16 cellular contexts compared by ENCODE assay signal in genomic region chr22:27412866-27413445, GRCh38.
"Had no signal": no experiment of that assay in that cellular context is flagged by ENCODE, and none has a peak within 500 bp of the region (broad histone marks: within the 10 kb centered on the region; RNA-seq: fewer than 3 reads in every experiment).

No MANE protein-coding gene starts in this region.

- H3K4me3 Mint-ChIP-seq: activated naive CD8-positive, alpha-beta T cell treated with anti-CD3 and anti-CD28 coated beads for 36 hours; activated T-helper 1 cell treated with anti-CD3 and anti-CD28 coated beads, Interleukin-12 subunit alpha, Interleukin-12 subunit beta, Interleukin-2, Interleukin-4 antibody, amounts not matched to agents 30 ng/mL and 10 ng/mL and 1 ng/mL, durations not matched to agents 14 hours and 24 hours and 36 hours; stimulated activated effector memory CD8-positive, alpha-beta T cell treated with anti-CD3 and anti-CD28 coated beads, Interleukin-12 subunit alpha, Interleukin-12 subunit beta, amount 100 ng/mL, for 72 hours; type B pancreatic cell had no signal

- DNase-seq: activated CD4-positive, alpha-beta T cell treated with anti-CD3 and anti-CD28 coated beads for 1 hour; activated naive CD4-positive, alpha-beta T cell; activated naive CD8-positive, alpha-beta T cell treated with anti-CD3 and anti-CD28 coated beads for 36 hours; amygdala; caudate nucleus; heart left ventricle; left lung; stimulated activated CD4-positive, alpha-beta T cell treated with anti-CD3 and anti-CD28 coated beads, Interleukin-4, amount 100 ng/mL, for 24 hours; testis; WERI-Rb-1 had no signal

- H3K27ac Mint-ChIP-seq: activated naive CD8-positive, alpha-beta T cell treated with anti-CD3 and anti-CD28 coated beads for 36 hours; activated T-helper 1 cell treated with anti-CD3 and anti-CD28 coated beads, Interleukin-12 subunit alpha, Interleukin-12 subunit beta, Interleukin-2, Interleukin-4 antibody, amounts not matched to agents 30 ng/mL and 10 ng/mL and 1 ng/mL, durations not matched to agents 14 hours and 24 hours and 36 hours; stimulated activated effector memory CD8-positive, alpha-beta T cell treated with anti-CD3 and anti-CD28 coated beads, Interleukin-12 subunit alpha, Interleukin-12 subunit beta, amount 100 ng/mL, for 72 hours; type B pancreatic cell had no signal

- H3K4me2 ChIP-seq: smooth muscle cell had no signal

- H3K9me3 Mint-ChIP-seq: activated naive CD8-positive, alpha-beta T cell treated with anti-CD3 and anti-CD28 coated beads for 36 hours; activated T-helper 1 cell treated with anti-CD3 and anti-CD28 coated beads, Interleukin-12 subunit alpha, Interleukin-12 subunit beta, Interleukin-2, Interleukin-4 antibody, amounts not matched to agents 30 ng/mL and 10 ng/mL and 1 ng/mL, durations not matched to agents 14 hours and 24 hours and 36 hours; type B pancreatic cell had no signal

- H3K36me3 Mint-ChIP-seq: activated naive CD8-positive, alpha-beta T cell treated with anti-CD3 and anti-CD28 coated beads for 36 hours; stimulated activated effector memory CD8-positive, alpha-beta T cell treated with anti-CD3 and anti-CD28 coated beads, Interleukin-12 subunit alpha, Interleukin-12 subunit beta, amount 100 ng/mL, for 72 hours; type B pancreatic cell had no signal

- ATAC-seq: gastroesophageal sphincter; heart left ventricle; left lung; sciatic nerve; stimulated activated effector memory CD8-positive, alpha-beta T cell treated with anti-CD3 and anti-CD28 coated beads, Interleukin-12 subunit alpha, Interleukin-12 subunit beta, amount 100 ng/mL, for 72 hours had no signal

- H3K36me3 ChIP-seq: gastroesophageal sphincter, heart left ventricle, left lung, WERI-Rb-1 had no signal

- H3K27ac ChIP-seq: gastroesophageal sphincter, heart left ventricle, left lung, testis, WERI-Rb-1 had no signal

- H3K4me3 ChIP-seq: gastroesophageal sphincter, heart left ventricle, left lung, smooth muscle cell, testis had no signal

- H3K9me3 ChIP-seq: gastroesophageal sphincter, heart left ventricle, left lung, testis had no signal

- H3K27me3 ChIP-seq: testis had no signal

- H3K4me1 Mint-ChIP-seq: activated naive CD8-positive, alpha-beta T cell treated with anti-CD3 and anti-CD28 coated beads for 36 hours; stimulated activated effector memory CD8-positive, alpha-beta T cell treated with anti-CD3 and anti-CD28 coated beads, Interleukin-12 subunit alpha, Interleukin-12 subunit beta, amount 100 ng/mL, for 72 hours had no signal

- H3K4me1 ChIP-seq: left lung, testis had no signal
